ENCODE assay signal across 12 cellular contexts in genomic region chr4:86441175-86441960, GRCh38.
DNase-seq lines count a peak whose midpoint lies in the region; ATAC-seq lines count a peak whose summit lies in the region.
"Had no signal": no experiment of that assay in that cellular context is flagged by ENCODE, and none has a peak within 500 bp of the region (broad histone marks: within the 10 kb centered on the region; RNA-seq: fewer than 3 reads in every experiment).

No MANE protein-coding gene starts in this region.

- H3K27ac Mint-ChIP-seq in stimulated activated naive B cell treated with anti-CD40 and anti-IgM and Interleukin-4, amounts not matched to agents 10 μg/mL and 1 μg/mL and 100 μg/mL, for 72 hours: no peak overlapping the region
- no peak overlapping the region for H3K27ac Mint-ChIP-seq in T-helper 2 cell treated with Interferon-gamma antibody and Interleukin-4, amounts not matched to agents 5 μg/mL and 100 μg/mL, for 36 hours

- no peak overlapping the region for H4K91ac ChIP-seq in mesenchymal stem cell (ENCODE audit: low read length)

- H3K9me3 ChIP-seq in mesenchymal stem cell (ENCODE audit: control insufficient read depth, low read length): no peaks in the 10 kb centered on the region
- H3K9me3 ChIP-seq: psoas muscle had no signal

- peaks cover 3% of the 10 kb centered on the region for H3K4me1 ChIP-seq in mesenchymal stem cell (ENCODE audit: control insufficient read depth, insufficient read depth, low read depth, low read length)
- H3K4me1 ChIP-seq: psoas muscle had no signal

- no peak overlapping the region for H3K9ac ChIP-seq in mesenchymal stem cell (ENCODE audit: low read length)

- no peak overlapping the region for H2AFZ ChIP-seq in mesenchymal stem cell (ENCODE audit: low read depth, low read length)

- no peak overlapping the region for H2BK120ac ChIP-seq in mesenchymal stem cell (ENCODE audit: low read depth, low read length)

- H2AK5ac ChIP-seq in mesenchymal stem cell (ENCODE audit: low read length, severe bottlenecking): no peak overlapping the region

- H3K27ac ChIP-seq in angular gyrus (ENCODE audit: low read depth, low read length) (peak overlapping the region; percentile 43), mesenchymal stem cell (ENCODE audit: low read length, poor library complexity, severe bottlenecking) (peak overlapping the region; percentile 94)
- H3K27ac ChIP-seq: psoas muscle had no signal

- peaks cover 0 to 1% of the 10 kb centered on the region in 2 donors for H3K4me1 Mint-ChIP-seq in stimulated activated naive B cell treated with anti-CD40 and anti-IgM and Interleukin-4, amounts not matched to agents 10 μg/mL and 1 μg/mL and 100 μg/mL, for 72 hours
- no peaks in the 10 kb centered on the region for H3K4me1 Mint-ChIP-seq in T-helper 2 cell treated with Interferon-gamma antibody and Interleukin-4, amounts not matched to agents 5 μg/mL and 100 μg/mL, for 36 hours (ENCODE audit: low read depth)

- no peak overlapping the region for H3K18ac ChIP-seq in mesenchymal stem cell (ENCODE audit: low read depth in 1 of 2, low read length in 2 of 2)

- peak; percentile 73 for ATAC-seq in GM18867 (IDR thresholded peaks at IDR 0.05; ENCODE audit: unreplicated experiment)
- peak; percentile 77 for ATAC-seq in HG02885 (IDR thresholded peaks at IDR 0.05; ENCODE audit: poor library complexity, unreplicated experiment)
- no peak for ATAC-seq in HG03045 (IDR thresholded peaks at IDR 0.05; ENCODE audit: unreplicated experiment)
- no peak for ATAC-seq in stimulated activated naive B cell treated with anti-CD40 and anti-IgM and Interleukin-4, amounts not matched to agents 10 μg/mL and 1 μg/mL and 100 μg/mL, for 72 hours (replicated peaks)
- ATAC-seq: psoas muscle had no signal

- no peak overlapping the region for H3K4me3 ChIP-seq in mesenchymal stem cell (ENCODE audit: insufficient read depth in 1 of 2, low read depth in 1 of 2, low read length in 2 of 2)
- H3K4me3 ChIP-seq: psoas muscle had no signal

- peak overlapping the region; percentile 31 for H3K4me2 ChIP-seq in mesenchymal stem cell (ENCODE audit: low read length, poor library complexity, severe bottlenecking)

- no peak overlapping the region for H4K8ac ChIP-seq in mesenchymal stem cell (ENCODE audit: low read length)

- DNase-seq in mesenchymal stem cell (peak; percentile 4), LoVo (ENCODE audit: low spot score) (no peak)
- no peak for DNase-seq in stimulated activated naive B cell treated with anti-CD40 and anti-IgM and Interleukin-4, amounts not matched to agents 10 μg/mL and 1 μg/mL and 100 μg/mL, for 72 hours
- DNase-seq in T-helper 2 cell treated with Interferon-gamma antibody and Interleukin-4, amounts not matched to agents 5 μg/mL and 100 μg/mL, for 36 hours (ENCODE audit: low spot score): no peak
- DNase-seq: activated naive CD4-positive, alpha-beta T cell treated with Interleukin-2 at 50 U/mL for 16 hours; NCI-H1694; psoas muscle; T1000 had no signal

- H3K27me3 Mint-ChIP-seq in stimulated activated naive B cell treated with anti-CD40 and anti-IgM and Interleukin-4, amounts not matched to agents 10 μg/mL and 1 μg/mL and 100 μg/mL, for 72 hours: peaks cover 6 to 8% of the 10 kb centered on the region in 2 donors
- no peaks in the 10 kb centered on the region for H3K27me3 Mint-ChIP-seq in T-helper 2 cell treated with Interferon-gamma antibody and Interleukin-4, amounts not matched to agents 5 μg/mL and 100 μg/mL, for 36 hours (ENCODE audit: low read depth)

- H3K9me3 Mint-ChIP-seq in stimulated activated naive B cell treated with anti-CD40 and anti-IgM and Interleukin-4, amounts not matched to agents 10 μg/mL and 1 μg/mL and 100 μg/mL, for 72 hours: peaks cover 5 to 7% of the 10 kb centered on the region in 2 donors
- no peaks in the 10 kb centered on the region for H3K9me3 Mint-ChIP-seq in T-helper 2 cell treated with Interferon-gamma antibody and Interleukin-4, amounts not matched to agents 5 μg/mL and 100 μg/mL, for 36 hours

- H3K79me1 ChIP-seq in mesenchymal stem cell (replicated peaks; ENCODE audit: low read length, poor library complexity, severe bottlenecking): no peaks in the 10 kb centered on the region

- 64% methylated on average over 3 of the region's 3 CpGs for WGBS in mesenchymal stem cell

- no peaks in the 10 kb centered on the region for H3K27me3 ChIP-seq in mesenchymal stem cell (ENCODE audit: control insufficient read depth in 1 of 2, insufficient read depth in 1 of 2, low read length in 2 of 2)

- H3K23ac ChIP-seq in mesenchymal stem cell (ENCODE audit: low read length in 2 of 2): no peak overlapping the region

- H2BK5ac ChIP-seq in mesenchymal stem cell (ENCODE audit: low read depth, low read length, poor library complexity, severe bottlenecking): no peak overlapping the region

- no peak overlapping the region for H2BK12ac ChIP-seq in mesenchymal stem cell (ENCODE audit: low read length in 2 of 2)

- no peaks in the 10 kb centered on the region for H3K36me3 Mint-ChIP-seq in stimulated activated naive B cell treated with anti-CD40 and anti-IgM and Interleukin-4, amounts not matched to agents 10 μg/mL and 1 μg/mL and 100 μg/mL, for 72 hours
- H3K36me3 Mint-ChIP-seq in T-helper 2 cell treated with Interferon-gamma antibody and Interleukin-4, amounts not matched to agents 5 μg/mL and 100 μg/mL, for 36 hours (ENCODE audit: low read depth): no peaks in the 10 kb centered on the region

- no peak overlapping the region for H3K4ac ChIP-seq in mesenchymal stem cell (ENCODE audit: low read depth in 1 of 2, low read length in 2 of 2)

- no peaks in the 10 kb centered on the region for H3K36me3 ChIP-seq in mesenchymal stem cell (ENCODE audit: control insufficient read depth in 1 of 2, insufficient read depth in 2 of 2, low read depth in 1 of 2, low read length in 2 of 2)

- no peak overlapping the region for H3K4me3 Mint-ChIP-seq in stimulated activated naive B cell treated with anti-CD40 and anti-IgM and Interleukin-4, amounts not matched to agents 10 μg/mL and 1 μg/mL and 100 μg/mL, for 72 hours
- no peak overlapping the region for H3K4me3 Mint-ChIP-seq in T-helper 2 cell treated with Interferon-gamma antibody and Interleukin-4, amounts not matched to agents 5 μg/mL and 100 μg/mL, for 36 hours

- no peak overlapping the region for H3K14ac ChIP-seq in mesenchymal stem cell (ENCODE audit: low read length in 2 of 2)

- no peak overlapping the region for H2BK15ac ChIP-seq in mesenchymal stem cell (ENCODE audit: low read depth, poor library complexity, severe bottlenecking)

Comparison
In these comparisons a context has a peak if more than half of its experiments do, and no peak if none do; other contexts are left out.
1. ATAC-seq: peak in GM18867 (single experiment) and HG02885 (single experiment); none in HG03045 (single experiment) and stimulated activated naive B cell treated with anti-CD40 and anti-IgM and Interleukin-4, amounts not matched to agents 10 μg/mL and 1 μg/mL and 100 μg/mL, for 72 hours (0 of 2).